In genomic region chr9:71669265-71669975, GRCh38 we compare ENCODE assay signal across 21 cellular contexts.
"Had no signal": no experiment of that assay in that cellular context is flagged by ENCODE, and none has a peak within 500 bp of the region (broad histone marks: within the 10 kb centered on the region; RNA-seq: fewer than 3 reads in every experiment).

No MANE protein-coding gene starts in this region.

- ATAC-seq: activated CD8-positive, alpha-beta memory T cell treated with anti-CD3 and anti-CD28 coated beads, Interleukin-2, amount 10 ng/mL, durations not matched to agents 7 days and 5 days; activated naive CD8-positive, alpha-beta T cell treated with anti-CD3 and anti-CD28 coated beads, Interleukin-2, amount 50 U/mL, for 24 hours; gastrocnemius medialis; heart right ventricle; left cardiac atrium; naive thymus-derived CD8-positive, alpha-beta T cell; pancreas had no signal

- H3K36me3 Mint-ChIP-seq: naive thymus-derived CD8-positive, alpha-beta T cell; stimulated activated naive B cell treated with anti-CD40 and anti-IgM and Interleukin-4, amounts not matched to agents 10 μg/mL and 1 μg/mL and 100 μg/mL, for 72 hours had no signal

- H3K4me3 ChIP-seq: gastrocnemius medialis, heart right ventricle, pancreas, tibial nerve, vagina had no signal

- DNase-seq: activated CD4-positive, alpha-beta T cell treated with anti-CD3 and anti-CD28 coated beads, Interleukin-2, amount 50 U/mL, for 48 hours; activated CD4-positive, CD25-positive, alpha-beta regulatory T cell treated with anti-CD3 and anti-CD28 coated beads, Interleukin-2, amount 50 U/mL, for 72 hours; activated CD8-positive, alpha-beta memory T cell treated with anti-CD3 and anti-CD28 coated beads, Interleukin-2, amount 10 ng/mL, durations not matched to agents 7 days and 5 days; activated naive CD4-positive, alpha-beta T cell treated with anti-CD3 and anti-CD28 coated beads for 36 hours; activated naive CD8-positive, alpha-beta T cell treated with anti-CD3 and anti-CD28 coated beads, Interleukin-2, amount 50 U/mL, for 24 hours; activated T-cell treated with anti-CD3 and anti-CD28 coated beads, Interleukin-2, amount 50 U/mL, for 1 hour; aorta; cerebellar nuclear complex; effector memory CD4-positive, alpha-beta T cell; gastrocnemius medialis; heart right ventricle; left cardiac atrium; naive thymus-derived CD8-positive, alpha-beta T cell; pancreas; retina; stimulated activated CD4-positive, alpha-beta T cell treated with anti-CD3 and anti-CD28 coated beads, Interleukin-2, amount 100 ng/mL, for 48 hours; stimulated activated naive B cell treated with anti-CD40 and anti-IgM and Interleukin-4, amounts not matched to agents 10 μg/mL and 1 μg/mL and 100 μg/mL, for 72 hours; T1000 had no signal

- H3K4me1 ChIP-seq: gastrocnemius medialis, pancreas, vagina had no signal

- H3K27ac Mint-ChIP-seq: activated CD8-positive, alpha-beta memory T cell treated with anti-CD3 and anti-CD28 coated beads, Interleukin-2, amount 10 ng/mL, durations not matched to agents 7 days and 5 days; activated naive CD4-positive, alpha-beta T cell treated with anti-CD3 and anti-CD28 coated beads for 36 hours; activated naive CD8-positive, alpha-beta T cell treated with anti-CD3 and anti-CD28 coated beads, Interleukin-2, amount 50 U/mL, for 24 hours; activated T-helper 2 cell treated with anti-CD3 and anti-CD28 coated beads, Interferon-gamma antibody, Interleukin-2, Interleukin-4, amounts not matched to agents 10 μg/mL and 5 μg/mL and 100 μg/mL, durations not matched to agents 14 hours and 24 hours and 36 hours; naive thymus-derived CD8-positive, alpha-beta T cell; stimulated activated naive B cell treated with anti-CD40 and anti-IgM and Interleukin-4, amounts not matched to agents 10 μg/mL and 1 μg/mL and 100 μg/mL, for 72 hours had no signal

- H3K4me1 Mint-ChIP-seq: activated CD8-positive, alpha-beta memory T cell treated with anti-CD3 and anti-CD28 coated beads, Interleukin-2, amount 10 ng/mL, durations not matched to agents 7 days and 5 days; activated naive CD8-positive, alpha-beta T cell treated with anti-CD3 and anti-CD28 coated beads, Interleukin-2, amount 50 U/mL, for 24 hours; naive thymus-derived CD8-positive, alpha-beta T cell had no signal

- H3K27me3 Mint-ChIP-seq: activated naive CD8-positive, alpha-beta T cell treated with anti-CD3 and anti-CD28 coated beads, Interleukin-2, amount 50 U/mL, for 24 hours; stimulated activated naive B cell treated with anti-CD40 and anti-IgM and Interleukin-4, amounts not matched to agents 10 μg/mL and 1 μg/mL and 100 μg/mL, for 72 hours had no signal

- H3K9me3 ChIP-seq: gastrocnemius medialis, heart right ventricle, pancreas, tibial nerve, vagina had no signal

- H3K4me3 Mint-ChIP-seq: activated CD8-positive, alpha-beta memory T cell treated with anti-CD3 and anti-CD28 coated beads, Interleukin-2, amount 10 ng/mL, durations not matched to agents 7 days and 5 days; activated naive CD4-positive, alpha-beta T cell treated with anti-CD3 and anti-CD28 coated beads for 36 hours; activated naive CD8-positive, alpha-beta T cell treated with anti-CD3 and anti-CD28 coated beads, Interleukin-2, amount 50 U/mL, for 24 hours; naive thymus-derived CD8-positive, alpha-beta T cell; stimulated activated naive B cell treated with anti-CD40 and anti-IgM and Interleukin-4, amounts not matched to agents 10 μg/mL and 1 μg/mL and 100 μg/mL, for 72 hours had no signal

- H3K36me3 ChIP-seq: gastrocnemius medialis, heart right ventricle, pancreas, tibial nerve, vagina had no signal

- FAIRE-seq: pancreas had no signal

- H3K9me3 Mint-ChIP-seq: activated naive CD4-positive, alpha-beta T cell treated with anti-CD3 and anti-CD28 coated beads for 36 hours; activated naive CD8-positive, alpha-beta T cell treated with anti-CD3 and anti-CD28 coated beads, Interleukin-2, amount 50 U/mL, for 24 hours; activated T-helper 2 cell treated with anti-CD3 and anti-CD28 coated beads, Interferon-gamma antibody, Interleukin-2, Interleukin-4, amounts not matched to agents 10 μg/mL and 5 μg/mL and 100 μg/mL, durations not matched to agents 14 hours and 24 hours and 36 hours; stimulated activated naive B cell treated with anti-CD40 and anti-IgM and Interleukin-4, amounts not matched to agents 10 μg/mL and 1 μg/mL and 100 μg/mL, for 72 hours had no signal

- H3K27ac ChIP-seq: gastrocnemius medialis, heart right ventricle, pancreas, tibial nerve, vagina had no signal

- H3K27me3 ChIP-seq: gastrocnemius medialis, heart right ventricle, pancreas, tibial nerve, vagina had no signal
